Comparison of ENCODE assay signal across 33 cellular contexts in genomic region chr9:19920401-19920800, GRCh38.
"Had no signal": no experiment of that assay in that cellular context is flagged by ENCODE, and none has a peak within 500 bp of the region (broad histone marks: within the 10 kb centered on the region; RNA-seq: fewer than 3 reads in every experiment).

No MANE protein-coding gene starts in this region.

- DNase-seq: activated CD4-positive, alpha-beta T cell treated with anti-CD3 and anti-CD28 coated beads for 36 hours; activated CD4-positive, alpha-beta T cell treated with anti-CD3 and anti-CD28 coated beads, Interleukin-2, amount 50 U/mL, for 1 hour; activated CD4-positive, alpha-beta T cell treated with anti-CD3 and anti-CD28 coated beads, Interleukin-2, amount 50 U/mL, for 48 hours; activated CD4-positive, CD25-positive, alpha-beta regulatory T cell; activated CD4-positive, CD25-positive, alpha-beta regulatory T cell treated with anti-CD3 and anti-CD28 coated beads, Interleukin-2, amount 50 U/mL, for 72 hours; activated CD8-positive, alpha-beta memory T cell treated with anti-CD3 and anti-CD28 coated beads for 24 hours; activated CD8-positive, alpha-beta T cell treated with anti-CD3 and anti-CD28 coated beads for 36 hours; activated effector memory CD4-positive, alpha-beta T cell treated with Interleukin-2 at 50 U/mL for 16 hours; activated naive CD4-positive, alpha-beta T cell treated with anti-CD3 and anti-CD28 coated beads for 36 hours; activated naive CD8-positive, alpha-beta T cell treated with anti-CD3 and anti-CD28 coated beads for 36 hours; activated naive CD8-positive, alpha-beta T cell treated with anti-CD3 and anti-CD28 coated beads, Interleukin-2, amount 50 U/mL, for 24 hours; activated T-cell treated with anti-CD3 and anti-CD28 coated beads, Interleukin-2, amount 50 U/mL, for 4 hours; adrenal gland; amygdala; aorta; body of pancreas; central memory CD4-positive, alpha-beta T cell; cerebellar nuclear complex; colonic mucosa; effector CD8-positive, alpha-beta T cell; esophagus squamous epithelium; foreskin melanocyte; heart right ventricle; T-helper 1 cell; T-helper 17 cell; T1000; WERI-Rb-1 had no signal

- ATAC-seq: activated CD4-positive, alpha-beta T cell treated with anti-CD3 and anti-CD28 coated beads for 36 hours; activated CD8-positive, alpha-beta T cell treated with anti-CD3 and anti-CD28 coated beads for 36 hours; activated naive CD8-positive, alpha-beta T cell treated with anti-CD3 and anti-CD28 coated beads, Interleukin-2, amount 50 U/mL, for 24 hours; activated T-cell treated with anti-CD3 and anti-CD28 coated beads, Interleukin-2, amount 50 U/mL, for 4 hours; activated T-helper 17 cell treated with anti-CD3 and anti-CD28 coated beads, Interleukin-2, amount 50 U/mL, for 72 hours; body of pancreas; gastroesophageal sphincter; heart right ventricle; T-helper 17 cell had no signal

- H3K4me1 Mint-ChIP-seq: activated CD4-positive, alpha-beta T cell treated with anti-CD3 and anti-CD28 coated beads for 36 hours; activated naive CD4-positive, alpha-beta T cell treated with anti-CD3 and anti-CD28 coated beads, Interleukin-2, amount 50 U/mL, for 24 hours; activated naive CD8-positive, alpha-beta T cell treated with anti-CD3 and anti-CD28 coated beads for 36 hours; activated T-helper 17 cell treated with anti-CD3 and anti-CD28 coated beads, Interleukin-2, amount 50 U/mL, for 72 hours; T-helper 17 cell had no signal

- FAIRE-seq: endothelial cell of umbilical vein had no signal

- H3K9me3 ChIP-seq: adrenal gland, body of pancreas, colonic mucosa, esophagus squamous epithelium, gastroesophageal sphincter, heart right ventricle had no signal

- H3K27ac ChIP-seq: adrenal gland, body of pancreas, colonic mucosa, epithelial cell of prostate, esophagus squamous epithelium, gastroesophageal sphincter, heart right ventricle, WERI-Rb-1 had no signal

- H3K27ac Mint-ChIP-seq: activated CD4-positive, alpha-beta T cell treated with anti-CD3 and anti-CD28 coated beads for 36 hours; activated CD8-positive, alpha-beta T cell treated with anti-CD3 and anti-CD28 coated beads for 36 hours; activated naive CD4-positive, alpha-beta T cell treated with anti-CD3 and anti-CD28 coated beads for 36 hours; activated naive CD4-positive, alpha-beta T cell treated with anti-CD3 and anti-CD28 coated beads, Interleukin-2, amount 50 U/mL, for 24 hours; activated naive CD8-positive, alpha-beta T cell treated with anti-CD3 and anti-CD28 coated beads for 36 hours; activated naive CD8-positive, alpha-beta T cell treated with anti-CD3 and anti-CD28 coated beads, Interleukin-2, amount 50 U/mL, for 24 hours; activated T-helper 17 cell treated with anti-CD3 and anti-CD28 coated beads, Interleukin-2, amount 50 U/mL, for 72 hours; T-helper 17 cell; T-helper 2 cell treated with Interferon-gamma antibody and Interleukin-4, amounts not matched to agents 5 μg/mL and 100 μg/mL, for 36 hours had no signal

- H3K27me3 ChIP-seq: adrenal gland, body of pancreas, colonic mucosa had no signal

- H3K36me3 Mint-ChIP-seq: activated naive CD4-positive, alpha-beta T cell treated with anti-CD3 and anti-CD28 coated beads, Interleukin-2, amount 50 U/mL, for 24 hours; activated naive CD8-positive, alpha-beta T cell treated with anti-CD3 and anti-CD28 coated beads for 36 hours had no signal

- H3K4me3 ChIP-seq: adrenal gland, body of pancreas, colonic mucosa, esophagus squamous epithelium, gastroesophageal sphincter, heart right ventricle had no signal

- H3K36me3 ChIP-seq: adrenal gland, colonic mucosa, esophagus squamous epithelium, gastroesophageal sphincter, heart right ventricle, WERI-Rb-1 had no signal

- H3K9me3 Mint-ChIP-seq: activated CD8-positive, alpha-beta T cell treated with anti-CD3 and anti-CD28 coated beads for 36 hours; activated naive CD4-positive, alpha-beta T cell treated with anti-CD3 and anti-CD28 coated beads for 36 hours; activated naive CD4-positive, alpha-beta T cell treated with anti-CD3 and anti-CD28 coated beads, Interleukin-2, amount 50 U/mL, for 24 hours; activated naive CD8-positive, alpha-beta T cell treated with anti-CD3 and anti-CD28 coated beads for 36 hours; activated naive CD8-positive, alpha-beta T cell treated with anti-CD3 and anti-CD28 coated beads, Interleukin-2, amount 50 U/mL, for 24 hours; activated T-cell treated with anti-CD3 and anti-CD28 coated beads, Interleukin-2, amount 50 U/mL, for 4 hours; activated T-helper 17 cell treated with anti-CD3 and anti-CD28 coated beads, Interleukin-2, amount 50 U/mL, for 72 hours; T-helper 2 cell treated with Interferon-gamma antibody and Interleukin-4, amounts not matched to agents 5 μg/mL and 100 μg/mL, for 36 hours had no signal

- H3K4me1 ChIP-seq: adrenal gland, body of pancreas, colonic mucosa, esophagus squamous epithelium, gastroesophageal sphincter, heart right ventricle had no signal

- H3K4me3 Mint-ChIP-seq: activated CD4-positive, alpha-beta T cell treated with anti-CD3 and anti-CD28 coated beads for 36 hours; activated CD8-positive, alpha-beta T cell treated with anti-CD3 and anti-CD28 coated beads for 36 hours; activated naive CD4-positive, alpha-beta T cell treated with anti-CD3 and anti-CD28 coated beads for 36 hours; activated naive CD4-positive, alpha-beta T cell treated with anti-CD3 and anti-CD28 coated beads, Interleukin-2, amount 50 U/mL, for 24 hours; activated naive CD8-positive, alpha-beta T cell treated with anti-CD3 and anti-CD28 coated beads for 36 hours; activated naive CD8-positive, alpha-beta T cell treated with anti-CD3 and anti-CD28 coated beads, Interleukin-2, amount 50 U/mL, for 24 hours; activated T-cell treated with anti-CD3 and anti-CD28 coated beads, Interleukin-2, amount 50 U/mL, for 4 hours; activated T-helper 17 cell treated with anti-CD3 and anti-CD28 coated beads, Interleukin-2, amount 50 U/mL, for 72 hours; T-helper 17 cell; T-helper 2 cell treated with Interferon-gamma antibody and Interleukin-4, amounts not matched to agents 5 μg/mL and 100 μg/mL, for 36 hours had no signal
